ENCODE assay signal across 8 cellular contexts in genomic region chr19:35908977-35909683, GRCh38. TPM values are rescaled to one million over a fixed set of nuclear protein-coding genes. Genes with fewer than 3 reads are reported as not detected.
DNase-seq lines count a peak whose midpoint lies in the region; ATAC-seq and TF ChIP-seq lines count a peak whose summit lies in the region.

No MANE protein-coding gene starts in this region.

- ATAC-seq in left cardiac atrium, result peak; percentile 78 to 88

- H3K27ac ChIP-seq in skin epidermis, result peak overlapping the region in 17 of 21 experiments; percentile 54 to 88 (median 75)

- H3K4me3 ChIP-seq in skin epidermis, result peak overlapping the region in 1 of 7 experiments; percentile 4

- no peak overlapping the region for H3K27ac Mint-ChIP-seq in osteocyte (ENCODE audit: unreplicated experiment)

- TF ChIP-seq CTCF in osteocyte (IDR thresholded peaks at IDR 0.05), result no peak

- DNase-seq in OCI-M1 (lab: John Stamatoyannopoulos, UW) (peak; percentile 99), left cardiac atrium (peak; percentile 77), A172 (ENCODE audit: low spot score) (no peak), osteocyte (ENCODE audit: extremely low spot score, unreplicated experiment) (no peak), ecto neural progenitor cell (ENCODE audit: low spot score) (no peak), kidney glomerular epithelial cell (lab: John Stamatoyannopoulos, UW) (no peak)

- intact Hi-C loops in left cardiac atrium (cut with DNase I), result no loop called here

- peak; percentile 20 for TF ChIP-seq POLR2A in GM19099 (IDR thresholded peaks at IDR 0.05; ENCODE audit: extremely low read depth, insufficient read length, low read depth)

- no peak overlapping the region for H3K4me3 Mint-ChIP-seq in osteocyte (ENCODE audit: unreplicated experiment)

- no peaks in the 10 kb centered on the region for H3K9me3 Mint-ChIP-seq in osteocyte (ENCODE audit: unreplicated experiment)

- no peaks in the 10 kb centered on the region for H3K36me3 Mint-ChIP-seq in osteocyte (ENCODE audit: unreplicated experiment)

- H3K4me1 Mint-ChIP-seq in osteocyte (ENCODE audit: unreplicated experiment), result peaks cover 3% of the 10 kb centered on the region

- no peaks in the 10 kb centered on the region for H3K27me3 Mint-ChIP-seq in osteocyte (ENCODE audit: unreplicated experiment)

RNA-seq across cellular contexts. Expression of gene TYROBP, which starts 1.0 kb away (rescaled TPM):
- total RNA-seq in left cardiac atrium (10 to 100 TPM; 43.4 to 88.7 TPM), osteocyte (not detected in 2 replicates)
- total RNA-seq in A172 (2014; rRNA removed; shearing (Covaris generic)), result not detected in 2 replicates

RNA-seq across cellular contexts. Expression of gene HCST, which starts 6.8 kb away (rescaled TPM):
- total RNA-seq in left cardiac atrium (10 to 100 TPM in 1 of 2 donors, 1 to 10 TPM in 1; 6.9 to 15.5 TPM), osteocyte (0.81 and 0.97 TPM in 2 replicates)
- total RNA-seq in A172 (2014; rRNA removed; shearing (Covaris generic)), result 0.69 TPM in 1 of 2 replicates, not detected in the other

RNA-seq across cellular contexts. Expression of gene NFKBID, which starts 8.8 kb away (rescaled TPM):
- total RNA-seq in left cardiac atrium (1 to 10 TPM; 3.9 to 5.4 TPM), osteocyte (6.2 and 6.8 TPM in 2 replicates)
- total RNA-seq in A172 (2014; rRNA removed; shearing (Covaris generic)), result 1.7 and 2.3 TPM in 2 replicates

RNA-seq across cellular contexts. Expression of gene LRFN3, which starts 27.0 kb away (rescaled TPM):
- total RNA-seq in left cardiac atrium (1 to 10 TPM; 7.6 to 9.7 TPM), osteocyte (24.3 and 25.0 TPM in 2 replicates)
- total RNA-seq in A172 (2014; rRNA removed; shearing (Covaris generic)), result 4.6 and 8.2 TPM in 2 replicates

RNA-seq across cellular contexts. Expression of gene APLP1, which starts 40.8 kb away (rescaled TPM):
- 10 to 100 TPM; 11.3 to 17.0 TPM for total RNA-seq in left cardiac atrium
- total RNA-seq in A172 (2014; rRNA removed; shearing (Covaris generic)), result 39.8 and 52.5 TPM in 2 replicates
- 12.6 and 14.7 TPM in 2 replicates for total RNA-seq in osteocyte

Comparison
In these comparisons a context has a peak if more than half of its experiments do, and no peak if none do; other contexts are left out.
1. DNase-seq: peak in OCI-M1 (single experiment) and left cardiac atrium (single experiment); none in A172 (single experiment), osteocyte (single experiment), ecto neural progenitor cell (single experiment) and kidney glomerular epithelial cell (single experiment).
2. RNA of gene TYROBP, which starts 1.0 kb away (total RNA-seq): 43.4 to 88.7 TPM in left cardiac atrium; not detected in A172 and not detected in osteocyte; every median in the first group is over 10 times any median in the second.